Comparison of ENCODE assay signal across 25 cellular contexts in genomic region chr12:118038122-118038521, GRCh38. TPM values are rescaled to one million over a fixed set of nuclear protein-coding genes. Genes with fewer than 3 reads are reported as not detected.
DNase-seq lines count a peak whose midpoint lies in the region; ATAC-seq and TF ChIP-seq lines count a peak whose summit lies in the region.
"Had no signal": no experiment of that assay in that cellular context is flagged by ENCODE, and none has a peak within 500 bp of the region (broad histone marks: within the 10 kb centered on the region; RNA-seq: fewer than 3 reads in every experiment).

No MANE protein-coding gene starts in this region.

- H4K91ac ChIP-seq in H9 (ENCODE audit: insufficient read length, low read depth, low read length), result no peak overlapping the region

- H3K4me3 ChIP-seq in lower lobe of right lung (no peak overlapping the region), upper lobe of right lung (no peak overlapping the region)
- H3K4me3 ChIP-seq: esophagus squamous epithelium, pancreas, SJSA1, transverse colon had no signal

- no peaks in the 10 kb centered on the region; a peak in 1 of 5 replicates for H3K9me3 Mint-ChIP-seq in H9
- H3K9me3 Mint-ChIP-seq in activated T-helper 2 cell treated with anti-CD3 and anti-CD28 coated beads, Interferon-gamma antibody, Interleukin-2, Interleukin-4, amounts not matched to agents 10 μg/mL and 5 μg/mL and 100 μg/mL, durations not matched to agents 14 hours and 24 hours and 36 hours, result peaks cover 4% of the 10 kb centered on the region
- H3K9me3 Mint-ChIP-seq in effector memory CD8-positive, alpha-beta T cell, result no peaks in the 10 kb centered on the region
- H3K9me3 Mint-ChIP-seq: activated B cell treated with CpG ODN at 0.5 μM for 24 hours; natural killer cell; T-helper 2 cell treated with Interferon-gamma antibody and Interleukin-4, amounts not matched to agents 5 μg/mL and 100 μg/mL, for 36 hours had no signal

- H3K9me3 ChIP-seq in H9 (ENCODE audit: control insufficient read depth, low read depth, low read length) (no peaks in the 10 kb centered on the region), lower lobe of right lung (no peaks in the 10 kb centered on the region), upper lobe of right lung (no peaks in the 10 kb centered on the region)
- H3K9me3 ChIP-seq: Caco-2, esophagus squamous epithelium, pancreas, SJSA1, transverse colon had no signal

- no peaks in the 10 kb centered on the region for H3K23me2 ChIP-seq in H9 (ENCODE audit: insufficient read length, low read depth, low read length, poor library complexity, severe bottlenecking)

- intact Hi-C loops in activated T-helper 2 cell treated with anti-CD3 and anti-CD28 coated beads, Interferon-gamma antibody, Interleukin-2, Interleukin-4, amounts not matched to agents 10 μg/mL and 5 μg/mL and 100 μg/mL, durations not matched to agents 14 hours and 24 hours and 36 hours (cut with micrococcal nuclease), result loop anchor here (5.0 kb wide), 1 partner anchor 269 kb away; no protein-coding TSS in a partner anchor
- intact Hi-C loops in lower lobe of right lung (cut with DNase I), result no loop called here
- intact Hi-C loops in upper lobe of right lung (cut with DNase I), result no loop called here

- no peaks in the 10 kb centered on the region for H3K79me1 ChIP-seq in H9 (ENCODE audit: insufficient read depth, low read depth, low read length, poor library complexity, severe bottlenecking)

- no peak overlapping the region for H2BK5ac ChIP-seq in H9 (ENCODE audit: insufficient read length, low read length)

- H2BK20ac ChIP-seq in H9 (ENCODE audit: low read depth, low read length, poor library complexity, severe bottlenecking), result no peak overlapping the region

- no peak overlapping the region for H3K23ac ChIP-seq in H9 (ENCODE audit: insufficient read length, low read depth, low read length)

- H3K36me3 ChIP-seq in lower lobe of right lung (peaks cover 99% of the 10 kb centered on the region), upper lobe of right lung (peaks cover 100% of the 10 kb centered on the region)

- H3K4me1 ChIP-seq in H9 (ENCODE audit: insufficient read depth, low read length) (no peaks in the 10 kb centered on the region), lower lobe of right lung (peaks cover 4% of the 10 kb centered on the region), upper lobe of right lung (peaks cover 8% of the 10 kb centered on the region)
- H3K4me1 ChIP-seq: pancreas, transverse colon had no signal

- peaks cover 50 to 93% (median 77%) of the 10 kb centered on the region in 3 experiments for H3K36me3 Mint-ChIP-seq in H9 (ENCODE audit: insufficient read depth in 1 of 3, low read depth in 3 of 3)
- H3K36me3 Mint-ChIP-seq in activated T-helper 2 cell treated with anti-CD3 and anti-CD28 coated beads, Interferon-gamma antibody, Interleukin-2, Interleukin-4, amounts not matched to agents 10 μg/mL and 5 μg/mL and 100 μg/mL, durations not matched to agents 14 hours and 24 hours and 36 hours (ENCODE audit: low read depth), result peaks cover 88% of the 10 kb centered on the region
- H3K36me3 Mint-ChIP-seq in effector memory CD8-positive, alpha-beta T cell (ENCODE audit: insufficient read depth), result peaks cover 84% of the 10 kb centered on the region

- no peaks in the 10 kb centered on the region for H3K27me3 ChIP-seq in H9 (ENCODE audit: insufficient read depth, low read length)
- no peaks in the 10 kb centered on the region for H3K27me3 ChIP-seq in lower lobe of right lung (ENCODE audit: low read depth)
- no peaks in the 10 kb centered on the region for H3K27me3 ChIP-seq in upper lobe of right lung
- H3K27me3 ChIP-seq: esophagus squamous epithelium, pancreas, SJSA1, transverse colon had no signal

- DNase-seq in NCI-H1092 treated with DMSO at 0.1 percent for 48 hours (lab: John Stamatoyannopoulos, UW), result peak; percentile 64
- DNase-seq in NCI-H1092 (lab: John Stamatoyannopoulos, UW), result no peak
- no peak for DNase-seq in H9
- DNase-seq in NCI-H2107 (lab: John Stamatoyannopoulos, UW), result peak; percentile 71
- no peak for DNase-seq in activated T-helper 2 cell treated with anti-CD3 and anti-CD28 coated beads, Interferon-gamma antibody, Interleukin-2, Interleukin-4, amounts not matched to agents 10 μg/mL and 5 μg/mL and 100 μg/mL, durations not matched to agents 14 hours and 24 hours and 36 hours (ENCODE audit: low spot score)
- no peak for DNase-seq in effector memory CD8-positive, alpha-beta T cell
- DNase-seq in lower lobe of right lung, result no peak
- DNase-seq in upper lobe of right lung, result no peak
- DNase-seq: activated B cell treated with CpG ODN at 0.5 μM for 24 hours; activated CD8-positive, alpha-beta memory T cell treated with anti-CD3 and anti-CD28 coated beads, Interleukin-2, amount 10 ng/mL, durations not matched to agents 7 days and 5 days; Caco-2; effector CD8-positive, alpha-beta T cell; esophagus squamous epithelium; GOT3; left cardiac atrium; natural killer cell; NCI-H1694 treated with DMSO at 0.1 percent for 48 hours; pancreas; stimulated activated naive CD4-positive, alpha-beta T cell; transverse colon had no signal

- no peak overlapping the region; a peak in 1 of 5 replicates for H3K4me3 Mint-ChIP-seq in H9
- H3K4me3 Mint-ChIP-seq in activated T-helper 2 cell treated with anti-CD3 and anti-CD28 coated beads, Interferon-gamma antibody, Interleukin-2, Interleukin-4, amounts not matched to agents 10 μg/mL and 5 μg/mL and 100 μg/mL, durations not matched to agents 14 hours and 24 hours and 36 hours (ENCODE audit: low read depth), result no peak overlapping the region
- no peak overlapping the region for H3K4me3 Mint-ChIP-seq in effector memory CD8-positive, alpha-beta T cell
- H3K4me3 Mint-ChIP-seq: activated B cell treated with CpG ODN at 0.5 μM for 24 hours; activated CD8-positive, alpha-beta memory T cell treated with anti-CD3 and anti-CD28 coated beads, Interleukin-2, amount 10 ng/mL, durations not matched to agents 7 days and 5 days; natural killer cell; T-helper 2 cell treated with Interferon-gamma antibody and Interleukin-4, amounts not matched to agents 5 μg/mL and 100 μg/mL, for 36 hours had no signal

- no peak overlapping the region for H4K5ac ChIP-seq in H9 (ENCODE audit: insufficient read length, low read depth, low read length)

- WGBS in H9 (ENCODE audit: extremely low coverage, insufficient read length, low lambda C conversion rate), result no CpG with 5 or more reads among the region's 6 CpGs

- H2BK12ac ChIP-seq in H9 (ENCODE audit: insufficient read length, low read depth, low read length), result no peak overlapping the region

- H2AK5ac ChIP-seq in H9 (ENCODE audit: insufficient read length, low read length), result no peak overlapping the region

- H3K27ac ChIP-seq in H9 (ENCODE audit: insufficient read length, low read depth, low read length), result no peak overlapping the region
- no peak overlapping the region for H3K27ac ChIP-seq in lower lobe of right lung
- H3K27ac ChIP-seq in upper lobe of right lung, result no peak overlapping the region
- H3K27ac ChIP-seq: 22Rv1, esophagus squamous epithelium, pancreas, SJSA1, transverse colon had no signal

- H3K4me1 Mint-ChIP-seq in H9, result peaks cover 0 to 13% of the 10 kb centered on the region in 2 experiments; a peak in 2 of 4 replicates
- H3K4me1 Mint-ChIP-seq in activated T-helper 2 cell treated with anti-CD3 and anti-CD28 coated beads, Interferon-gamma antibody, Interleukin-2, Interleukin-4, amounts not matched to agents 10 μg/mL and 5 μg/mL and 100 μg/mL, durations not matched to agents 14 hours and 24 hours and 36 hours (ENCODE audit: low read depth), result peaks cover 45% of the 10 kb centered on the region
- peaks cover 0 to 3% of the 10 kb centered on the region in 2 donors for H3K4me1 Mint-ChIP-seq in effector memory CD8-positive, alpha-beta T cell (ENCODE audit: low read depth in 2 of 2)
- H3K4me1 Mint-ChIP-seq: natural killer cell had no signal

- no peak overlapping the region for H3K4ac ChIP-seq in H9 (ENCODE audit: low read depth, low read length)

- H3K14ac ChIP-seq in H9 (ENCODE audit: insufficient read depth, low read length), result no peak overlapping the region

- no peak overlapping the region for H3K4me2 ChIP-seq in H9 (ENCODE audit: insufficient read depth, insufficient read length, low read length)

- H3K27ac Mint-ChIP-seq in H9, result peak overlapping the region; percentile 27 to 94 (median 73); a peak in 4 of 7 replicates
- peak overlapping the region; percentile 56 for H3K27ac Mint-ChIP-seq in activated T-helper 2 cell treated with anti-CD3 and anti-CD28 coated beads, Interferon-gamma antibody, Interleukin-2, Interleukin-4, amounts not matched to agents 10 μg/mL and 5 μg/mL and 100 μg/mL, durations not matched to agents 14 hours and 24 hours and 36 hours
- no peak overlapping the region for H3K27ac Mint-ChIP-seq in effector memory CD8-positive, alpha-beta T cell
- H3K27ac Mint-ChIP-seq: activated B cell treated with CpG ODN at 0.5 μM for 24 hours; activated CD8-positive, alpha-beta memory T cell treated with anti-CD3 and anti-CD28 coated beads, Interleukin-2, amount 10 ng/mL, durations not matched to agents 7 days and 5 days; natural killer cell; T-helper 2 cell treated with Interferon-gamma antibody and Interleukin-4, amounts not matched to agents 5 μg/mL and 100 μg/mL, for 36 hours had no signal

- TF ChIP-seq CTCF in H9 (conservative IDR thresholded peaks at IDR 0.05), result no peak
- no peak for TF ChIP-seq CTCF in lower lobe of right lung (IDR thresholded peaks at IDR 0.05)
- no peak for TF ChIP-seq CTCF in upper lobe of right lung (IDR thresholded peaks at IDR 0.05)

- no peak overlapping the region for H2AFZ ChIP-seq in H9 (ENCODE audit: low read length)

- no peak overlapping the region for H3K56ac ChIP-seq in H9 (ENCODE audit: insufficient read length, low read depth, low read length)

- H3K18ac ChIP-seq in H9 (ENCODE audit: insufficient read length, low read depth, low read length), result no peak overlapping the region

- H3K9ac ChIP-seq in H9 (ENCODE audit: extremely low read depth, insufficient read length, low read length), result no peak overlapping the region

- no peak overlapping the region for H3T11ph ChIP-seq in H9 (ENCODE audit: low read length)

- H4K20me1 ChIP-seq in H9 (ENCODE audit: control insufficient read depth, insufficient read depth, insufficient read length), result no peaks in the 10 kb centered on the region

- H3K79me2 ChIP-seq in H9 (ENCODE audit: insufficient read depth, low read length), result no peaks in the 10 kb centered on the region

- H2BK120ac ChIP-seq in H9 (ENCODE audit: low read depth, low read length, poor library complexity, severe bottlenecking), result no peak overlapping the region

- H2BK15ac ChIP-seq in H9 (ENCODE audit: low read depth, low read length), result no peak overlapping the region

- ATAC-seq in effector memory CD8-positive, alpha-beta T cell (replicated peaks), result no peak
- ATAC-seq in lower lobe of right lung (no peak), upper lobe of right lung (no peak)
- ATAC-seq: activated CD8-positive, alpha-beta memory T cell treated with anti-CD3 and anti-CD28 coated beads, Interleukin-2, amount 10 ng/mL, durations not matched to agents 7 days and 5 days; left cardiac atrium; natural killer cell; Panc1; pancreas; sciatic nerve had no signal

- H4K8ac ChIP-seq in H9 (replicated peaks; ENCODE audit: insufficient read length, low read depth, low read length), result no peak overlapping the region

- H3K27me3 Mint-ChIP-seq in H9 (ENCODE audit: low read depth), result no peaks in the 10 kb centered on the region
- H3K27me3 Mint-ChIP-seq in activated T-helper 2 cell treated with anti-CD3 and anti-CD28 coated beads, Interferon-gamma antibody, Interleukin-2, Interleukin-4, amounts not matched to agents 10 μg/mL and 5 μg/mL and 100 μg/mL, durations not matched to agents 14 hours and 24 hours and 36 hours (ENCODE audit: low read depth), result no peaks in the 10 kb centered on the region
- H3K27me3 Mint-ChIP-seq in effector memory CD8-positive, alpha-beta T cell, result no peaks in the 10 kb centered on the region
- H3K27me3 Mint-ChIP-seq: activated B cell treated with CpG ODN at 0.5 μM for 24 hours; activated CD8-positive, alpha-beta memory T cell treated with anti-CD3 and anti-CD28 coated beads, Interleukin-2, amount 10 ng/mL, durations not matched to agents 7 days and 5 days had no signal

RNA-seq across cellular contexts. Expression of gene RFC5, which starts 21.6 kb away (rescaled TPM):
- total RNA-seq in H9 (2021), result 47.2 and 50.4 TPM in 2 replicates
- 61.9 and 65.8 TPM in 2 replicates for total RNA-seq in activated T-helper 2 cell treated with anti-CD3 and anti-CD28 coated beads, Interferon-gamma antibody, Interleukin-2, Interleukin-4, amounts not matched to agents 10 μg/mL and 5 μg/mL and 100 μg/mL, durations not matched to agents 14 hours and 24 hours and 36 hours
- total RNA-seq in lower lobe of right lung, result 7.3 TPM
- 8.0 TPM for total RNA-seq in upper lobe of right lung

RNA-seq across cellular contexts. Expression of gene WSB2, which starts 22.9 kb away (rescaled TPM):
- total RNA-seq in H9 (2021) (58.6 and 61.4 TPM in 2 replicates), lower lobe of right lung (75.1 TPM), upper lobe of right lung (89.1 TPM)
- total RNA-seq in activated T-helper 2 cell treated with anti-CD3 and anti-CD28 coated beads, Interferon-gamma antibody, Interleukin-2, Interleukin-4, amounts not matched to agents 10 μg/mL and 5 μg/mL and 100 μg/mL, durations not matched to agents 14 hours and 24 hours and 36 hours, result 84.2 and 89.3 TPM in 2 replicates

Comparison
In these comparisons a context has a peak if more than half of its experiments do, and no peak if none do; other contexts are left out.
1. DNase-seq: peak in NCI-H1092 treated with DMSO at 0.1 percent for 48 hours (single experiment) and NCI-H2107 (single experiment); none in NCI-H1092 (single experiment), H9 (single experiment), activated T-helper 2 cell treated with anti-CD3 and anti-CD28 coated beads, Interferon-gamma antibody, Interleukin-2, Interleukin-4, amounts not matched to agents 10 μg/mL and 5 μg/mL and 100 μg/mL, durations not matched to agents 14 hours and 24 hours and 36 hours (single experiment), effector memory CD8-positive, alpha-beta T cell (0 of 3), lower lobe of right lung (single experiment) and upper lobe of right lung (single experiment).
2. H3K27ac Mint-ChIP-seq: peak in H9 (3 of 3) and activated T-helper 2 cell treated with anti-CD3 and anti-CD28 coated beads, Interferon-gamma antibody, Interleukin-2, Interleukin-4, amounts not matched to agents 10 μg/mL and 5 μg/mL and 100 μg/mL, durations not matched to agents 14 hours and 24 hours and 36 hours (single experiment); none in effector memory CD8-positive, alpha-beta T cell (0 of 2).